Comparison of ENCODE assay signal across 2 cellular contexts in genomic region chr5:160970605-160971191, GRCh38.
TF ChIP-seq lines count a peak whose summit lies in the region.

No MANE protein-coding gene starts in this region.

TF ChIP-seq in SK-N-SH, 30 proteins besides CTCF, POLR2A, EP300 and RAD21 (continued from another document):
- TF ChIP-seq ZBTB33 (IDR thresholded peaks at IDR 0.05; ENCODE audit: borderline replicate concordance, low read depth) (no peak), MXI1 (IDR thresholded peaks at IDR 0.05; ENCODE audit: low read depth, low read length) (no peak), PBX3 (IDR thresholded peaks at IDR 0.05) (no peak), EZH2phosphoT487 (IDR thresholded peaks at IDR 0.05; ENCODE audit: borderline replicate concordance, low read depth) (no peak), TAF1 (IDR thresholded peaks at IDR 0.05; ENCODE audit: borderline replicate concordance, low read depth, low read length) (no peak), ELF1 (IDR thresholded peaks at IDR 0.05) (no peak), USF2 (IDR thresholded peaks at IDR 0.05; ENCODE audit: borderline replicate concordance, low read depth, low read length) (no peak)
- TF ChIP-seq, protein P1, sequence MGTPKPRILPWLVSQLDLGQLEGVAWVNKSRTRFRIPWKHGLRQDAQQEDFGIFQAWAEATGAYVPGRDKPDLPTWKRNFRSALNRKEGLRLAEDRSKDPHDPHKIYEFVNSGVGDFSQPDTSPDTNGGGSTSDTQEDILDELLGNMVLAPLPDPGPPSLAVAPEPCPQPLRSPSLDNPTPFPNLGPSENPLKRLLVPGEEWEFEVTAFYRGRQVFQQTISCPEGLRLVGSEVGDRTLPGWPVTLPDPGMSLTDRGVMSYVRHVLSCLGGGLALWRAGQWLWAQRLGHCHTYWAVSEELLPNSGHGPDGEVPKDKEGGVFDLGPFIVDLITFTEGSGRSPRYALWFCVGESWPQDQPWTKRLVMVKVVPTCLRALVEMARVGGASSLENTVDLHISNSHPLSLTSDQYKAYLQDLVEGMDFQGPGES (IDR thresholded peaks at IDR 0.05; ENCODE audit: low read depth, low read length) = no peak

TF ChIP-seq in SK-N-SH treated with all-trans-retinoic acid at 6 μM for 48 hours, 23 proteins besides CTCF, POLR2A, EP300 and RAD21 (continued from another document):
- TF ChIP-seq, protein P2, sequence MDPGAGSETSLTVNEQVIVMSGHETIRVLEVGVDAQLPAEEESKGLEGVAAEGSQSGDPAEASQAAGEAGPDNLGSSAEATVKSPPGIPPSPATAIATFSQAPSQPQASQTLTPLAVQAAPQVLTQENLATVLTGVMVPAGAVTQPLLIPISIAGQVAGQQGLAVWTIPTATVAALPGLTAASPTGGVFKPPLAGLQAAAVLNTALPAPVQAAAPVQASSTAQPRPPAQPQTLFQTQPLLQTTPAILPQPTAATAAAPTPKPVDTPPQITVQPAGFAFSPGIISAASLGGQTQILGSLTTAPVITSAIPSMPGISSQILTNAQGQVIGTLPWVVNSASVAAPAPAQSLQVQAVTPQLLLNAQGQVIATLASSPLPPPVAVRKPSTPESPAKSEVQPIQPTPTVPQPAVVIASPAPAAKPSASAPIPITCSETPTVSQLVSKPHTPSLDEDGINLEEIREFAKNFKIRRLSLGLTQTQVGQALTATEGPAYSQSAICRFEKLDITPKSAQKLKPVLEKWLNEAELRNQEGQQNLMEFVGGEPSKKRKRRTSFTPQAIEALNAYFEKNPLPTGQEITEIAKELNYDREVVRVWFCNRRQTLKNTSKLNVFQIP (CRISPR knock-in tag; IDR thresholded peaks at IDR 0.05; ENCODE audit: borderline replicate concordance, low read depth) = no peak
- TF ChIP-seq, protein P3, sequence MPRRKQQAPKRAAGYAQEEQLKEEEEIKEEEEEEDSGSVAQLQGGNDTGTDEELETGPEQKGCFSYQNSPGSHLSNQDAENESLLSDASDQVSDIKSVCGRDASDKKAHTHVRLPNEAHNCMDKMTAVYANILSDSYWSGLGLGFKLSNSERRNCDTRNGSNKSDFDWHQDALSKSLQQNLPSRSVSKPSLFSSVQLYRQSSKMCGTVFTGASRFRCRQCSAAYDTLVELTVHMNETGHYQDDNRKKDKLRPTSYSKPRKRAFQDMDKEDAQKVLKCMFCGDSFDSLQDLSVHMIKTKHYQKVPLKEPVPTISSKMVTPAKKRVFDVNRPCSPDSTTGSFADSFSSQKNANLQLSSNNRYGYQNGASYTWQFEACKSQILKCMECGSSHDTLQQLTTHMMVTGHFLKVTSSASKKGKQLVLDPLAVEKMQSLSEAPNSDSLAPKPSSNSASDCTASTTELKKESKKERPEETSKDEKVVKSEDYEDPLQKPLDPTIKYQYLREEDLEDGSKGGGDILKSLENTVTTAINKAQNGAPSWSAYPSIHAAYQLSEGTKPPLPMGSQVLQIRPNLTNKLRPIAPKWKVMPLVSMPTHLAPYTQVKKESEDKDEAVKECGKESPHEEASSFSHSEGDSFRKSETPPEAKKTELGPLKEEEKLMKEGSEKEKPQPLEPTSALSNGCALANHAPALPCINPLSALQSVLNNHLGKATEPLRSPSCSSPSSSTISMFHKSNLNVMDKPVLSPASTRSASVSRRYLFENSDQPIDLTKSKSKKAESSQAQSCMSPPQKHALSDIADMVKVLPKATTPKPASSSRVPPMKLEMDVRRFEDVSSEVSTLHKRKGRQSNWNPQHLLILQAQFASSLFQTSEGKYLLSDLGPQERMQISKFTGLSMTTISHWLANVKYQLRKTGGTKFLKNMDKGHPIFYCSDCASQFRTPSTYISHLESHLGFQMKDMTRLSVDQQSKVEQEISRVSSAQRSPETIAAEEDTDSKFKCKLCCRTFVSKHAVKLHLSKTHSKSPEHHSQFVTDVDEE (CRISPR knock-in tag; IDR thresholded peaks at IDR 0.05) = no peak
- TF ChIP-seq ZC3H10 (CRISPR knock-in tag; IDR thresholded peaks at IDR 0.05) (no peak), ZFP3 (CRISPR knock-in tag; IDR thresholded peaks at IDR 0.05) (no peak)
